ENCODE assay signal across 14 cellular contexts in the genomic region with DNA sequence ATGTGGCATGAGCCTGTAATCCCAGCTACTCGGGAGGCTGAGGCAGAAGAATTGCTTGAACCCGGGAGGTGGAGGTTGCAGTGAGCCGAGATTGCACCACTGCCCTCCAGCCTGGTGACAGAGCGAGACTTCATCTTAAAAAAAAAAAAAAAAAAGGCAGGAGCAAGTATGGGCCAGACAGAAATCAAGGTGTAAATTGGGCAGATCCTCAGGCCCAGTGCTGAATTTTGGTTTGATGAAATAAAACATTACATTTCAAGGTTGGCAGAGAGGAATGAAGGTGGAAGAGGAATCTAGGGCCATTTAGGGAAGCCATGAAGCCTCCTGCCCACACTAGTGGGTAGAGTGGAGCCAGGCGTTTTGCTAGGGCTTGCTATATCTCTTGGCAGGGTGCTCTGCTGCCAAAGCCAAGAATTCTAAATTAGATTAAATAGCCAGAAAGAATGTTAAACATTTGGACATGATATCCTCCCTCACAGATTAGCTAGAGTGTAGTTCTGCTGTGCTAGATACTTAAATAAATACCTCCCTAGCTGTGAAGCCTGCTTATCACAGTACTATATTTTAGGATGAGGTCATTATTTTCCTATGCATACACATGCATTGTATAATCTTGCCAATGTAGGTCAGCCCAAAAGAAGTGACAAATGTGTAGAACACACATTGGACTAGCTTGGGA. TPM values are rescaled to one million over a fixed set of nuclear protein-coding genes. Genes with fewer than 3 reads are reported as not detected.
DNase-seq lines count a peak whose midpoint lies in the region; ATAC-seq, FAIRE-seq and TF ChIP-seq lines count a peak whose summit lies in the region.
"Had no signal": no experiment of that assay in that cellular context is flagged by ENCODE, and none has a peak within 500 bp of the region (broad histone marks: within the 10 kb centered on the region; RNA-seq: fewer than 3 reads in every experiment).

No MANE protein-coding gene starts in this region.

- no peaks in the 10 kb centered on the region for H3K27me3 ChIP-seq in A673 (replicated peaks; ENCODE audit: insufficient read depth, low read depth, low read length, poor library complexity)
- H3K27me3 ChIP-seq in MG63: no peaks in the 10 kb centered on the region
- no peaks in the 10 kb centered on the region for H3K27me3 ChIP-seq in K562 (ENCODE audit: control insufficient read depth in 2 of 2, insufficient read depth in 2 of 2, low read length in 2 of 2)
- H3K27me3 ChIP-seq: neutrophil had no signal

- POLR2A ChIA-PET in A673 (lab: Charles Lee; ENCODE audit: low non-redundant PET) (no interaction called here), K562 (lab: Yijun Ruan, JAX) (interaction anchor here (0.6 to 1.4 kb wide), 2 partner anchors 10 to 221 kb away, joined by 3 to 7 read pairs; no protein-coding TSS in a partner anchor)

- H3K4me1 ChIP-seq in A673 (ENCODE audit: insufficient read depth, low read length, poor library complexity, severe bottlenecking): peaks cover 18% of the 10 kb centered on the region
- H3K4me1 ChIP-seq in K562 (replicated peaks in 1 of 2; ENCODE audit: control insufficient read depth in 2 of 2, insufficient read depth in 2 of 2, low read length in 2 of 2): peaks cover 9 to 13% of the 10 kb centered on the region in 2 experiments; a peak in 3 of 5 replicates
- H3K4me1 ChIP-seq: BE2C had no signal

- peak; percentile 11 for FAIRE-seq in K562 (lab: Jason Lieb, UNC)
- FAIRE-seq: RCC 7860 had no signal

- no peak overlapping the region for H2AFZ ChIP-seq in K562 (ENCODE audit: low read depth, low read length)

- no peak for TF ChIP-seq POLR2A in K562 (conservative IDR thresholded peaks at IDR 0.05)

- no peak for TF ChIP-seq RAD21 in K562 (CRISPR knock-in tag; conservative IDR thresholded peaks at IDR 0.05 in 1 of 2, IDR thresholded peaks at IDR 0.05 in 1 of 2)

- 41% methylated on average over 4 of the region's 5 CpGs for WGBS in K562 (ENCODE audit: insufficient coverage, low coverage, missing lambda C conversion rate)

- no peak overlapping the region for H3K4me2 ChIP-seq in K562 (ENCODE audit: insufficient read depth, low read length)

- TF ChIP-seq EP300 in K562 (IDR thresholded peaks at IDR 0.05; ENCODE audit: low read length): no peak

- intact Hi-C loops in A673 (cut with micrococcal nuclease; ENCODE audit: unreplicated experiment): no loop called here
- intact Hi-C loops in K562 (cut with micrococcal nuclease): no loop called here

- CTCF ChIA-PET in A673 (lab: Charles Lee) (no interaction called here), K562 (lab: Yijun Ruan, JAX; ENCODE audit: low intra/inter-chr PET ratio) (no interaction called here)

- in situ Hi-C loops in K562 (cut with MboI): no loop called here

- no peak overlapping the region for H3K27ac ChIP-seq in A673 (ENCODE audit: low read depth, low read length, poor library complexity, severe bottlenecking)
- H3K27ac ChIP-seq in K562 (ENCODE audit: extremely low read depth, low read depth, low read length): no peak overlapping the region
- H3K27ac ChIP-seq: neutrophil had no signal

- no peaks in the 10 kb centered on the region for H3K79me2 ChIP-seq in K562 (ENCODE audit: control insufficient read depth, insufficient read depth, low read length)

- no peaks in the 10 kb centered on the region for H3K9me3 ChIP-seq in A673 (ENCODE audit: low read depth, low read length, poor library complexity, severe bottlenecking)
- no peaks in the 10 kb centered on the region for H3K9me3 ChIP-seq in MG63
- no peaks in the 10 kb centered on the region for H3K9me3 ChIP-seq in K562 (replicated peaks; ENCODE audit: control insufficient read depth, insufficient read depth, low read depth, low read length)
- H3K9me3 ChIP-seq: BE2C, neutrophil had no signal

- no peak for ATAC-seq in K562
- ATAC-seq in HG03460 (IDR thresholded peaks at IDR 0.05; ENCODE audit: unreplicated experiment): no peak
- ATAC-seq: WTC11 had no signal

- H3K36me3 ChIP-seq in A673 (ENCODE audit: insufficient read depth, low read length, poor library complexity, severe bottlenecking) (no peaks in the 10 kb centered on the region), MG63 (no peaks in the 10 kb centered on the region), K562 (ENCODE audit: control insufficient read depth, insufficient read depth, low read length) (no peaks in the 10 kb centered on the region)
- H3K36me3 ChIP-seq: BE2C, neutrophil had no signal

- H3K9me1 ChIP-seq in K562 (ENCODE audit: control insufficient read depth, insufficient read depth, low read length): no peaks in the 10 kb centered on the region

- no peak overlapping the region for H3K4me3 ChIP-seq in A673 (ENCODE audit: low read depth, low read length, poor library complexity, severe bottlenecking)
- no peak overlapping the region for H3K4me3 ChIP-seq in MG63
- H3K4me3 ChIP-seq in K562: no peak overlapping the region

- no peak overlapping the region for H3K9ac ChIP-seq in K562 (ENCODE audit: insufficient read depth in 1 of 2, low read depth in 2 of 2, low read length in 2 of 2)

- DNase-seq in A673 (ENCODE audit: low spot score) (peak; percentile 76), MG63 (peak; percentile 73), K562 (ENCODE audit: extremely low read depth in 1 of 4, low spot score in 3 of 4) (no peak), left kidney (ENCODE audit: low read depth, low spot score) (peak; percentile 27), GDM1 (lab: John Stamatoyannopoulos, UW) (no peak), HPDE6-E6E7 (ENCODE audit: extremely low spot score) (no peak)
- DNase-seq in activated CD4-positive, alpha-beta T cell treated with anti-CD3 and anti-CD28 coated beads for 48 hours: no peak
- DNase-seq: activated gamma-delta T cell, BE2C, NCI-H1436 treated with DMSO at 0.1 percent for 48 hours had no signal

- no TSS peak for BruUV-seq in A673 (replicated peaks; lab: Mats Ljungman, UMichigan)
- BruUV-seq in K562 (replicated peaks; lab: Mats Ljungman, UMichigan): no TSS peak

- no peak for TF ChIP-seq CTCF in A673 (conservative IDR thresholded peaks at IDR 0.05; ENCODE audit: low read depth, low read length)
- TF ChIP-seq CTCF in K562 (IDR thresholded peaks at IDR 0.05 in 2 of 3, conservative IDR thresholded peaks at IDR 0.05 in 1 of 3; ENCODE audit: insufficient read depth in 2 of 3, low read depth in 1 of 3, low read length in 3 of 3): no peak

- H4K20me1 ChIP-seq in K562 (replicated peaks; ENCODE audit: control insufficient read depth, insufficient read depth, low read length): no peaks in the 10 kb centered on the region

TF ChIP-seq in K562, 482 proteins besides CTCF, POLR2A, EP300 and RAD21 (continues in another document):
- peak; percentile 60 for TF ChIP-seq CBFA2T3 (IDR thresholded peaks at IDR 0.05)
- no peak for TF ChIP-seq ZBTB49 (CRISPR knock-in tag; IDR thresholded peaks at IDR 0.05; ENCODE audit: borderline replicate concordance)
- peak; percentile 24; the same call in 1 of the 2 replicates for TF ChIP-seq CBFA2T2 (conservative IDR thresholded peaks at IDR 0.05)
- peak; percentile 81 for TF ChIP-seq ATF7 (IDR thresholded peaks at IDR 0.05)
- peak; percentile 60; the same call in 1 of the 2 replicates for TF ChIP-seq JUND (IDR thresholded peaks at IDR 0.05; ENCODE audit: borderline replicate concordance, low read depth, low read length)
- peak; percentile 82; the same call in 2 of the 3 replicates for TF ChIP-seq JUND (tag; IDR thresholded peaks at IDR 0.05; ENCODE audit: borderline replicate concordance, low read depth, low read length)
- no peak for TF ChIP-seq NEUROD1 (IDR thresholded peaks at IDR 0.05; ENCODE audit: borderline replicate concordance, low read depth, low read length, partially characterized antibody)

RNA-seq across cellular contexts. Expression of gene LGALS8, which starts 16.6 kb away (rescaled TPM):
- 34.4 and 35.3 TPM in 2 replicates for total RNA-seq in A673 (2021)
- 22.8 and 27.4 TPM in 2 replicates for total RNA-seq in MG63 (2014; rRNA removed; shearing (Covaris generic); ENCODE audit: low replicate concordance)
- total RNA-seq in K562 (2011; cell fraction: chromatin; rRNA removed; ENCODE audit: low replicate concordance): 123 and 174 TPM in 2 replicates
- 65.5 and 71.3 TPM in 2 replicates for total RNA-seq in K562 (2011; cell fraction: nucleolus; rRNA removed)
- 91.4 and 121 TPM in 2 replicates for total RNA-seq in K562 (2011; cell fraction: nucleoplasm; rRNA removed)
- total RNA-seq in K562 (2014; rRNA removed): 47.4 and 57.4 TPM in 2 replicates
- 69.1 and 93.7 TPM in 2 replicates for total RNA-seq in K562 (2014; rRNA removed; fragmentation: Illumina TruSeq; extraction: Trizol)
- total RNA-seq in K562 (2015; rRNA removed; fragmentation: Illumina TruSeq; extraction: Trizol): 66.6 and 74.1 TPM in 2 replicates
- 53.5 and 59.1 TPM in 2 replicates for total RNA-seq in K562 (2021)
- 65.2 and 70.3 TPM in 2 replicates for polyA plus RNA-seq in K562 (2011; rRNA removed)
- 20.6 and 40.3 TPM in 2 replicates for polyA plus RNA-seq in K562 (2011; cell fraction: cytosol; rRNA removed)
- polyA plus RNA-seq in K562 (2011; cell fraction: nucleus; rRNA removed): 190 and 230 TPM in 2 replicates
- polyA plus RNA-seq in K562 (2012): 66.1 and 79.9 TPM in 2 replicates
- polyA plus RNA-seq in K562 (2014; fragmentation: Illumina TruSeq; extraction: Trizol): 69.4 and 79.8 TPM in 2 replicates
- polyA plus RNA-seq in K562 (2014; fragmentation: Nextera tagmentation; extraction: Ambion mirVana): 10 to 100 TPM; 62.7 to 87.7 TPM
- polyA plus RNA-seq in K562 (2014; rRNA removed): 71.0 and 82.8 TPM in 2 replicates
- polyA minus RNA-seq in K562 (2011; rRNA and poly(A)+ RNA removed): 67.2 and 83.5 TPM in 2 replicates
- polyA minus RNA-seq in K562 (2011; cell fraction: cytosol; rRNA and poly(A)+ RNA removed): 24.7 and 31.0 TPM in 2 replicates
- 64.2 and 87.4 TPM in 2 replicates for polyA minus RNA-seq in K562 (2011; cell fraction: nucleus; rRNA and poly(A)+ RNA removed)

Comparison
In these comparisons a context has a peak if more than half of its experiments do, and no peak if none do; other contexts are left out.
1. DNase-seq: peak in A673 (single experiment), MG63 (single experiment) and left kidney (single experiment); none in K562 (0 of 4), GDM1 (single experiment), activated CD4-positive, alpha-beta T cell treated with anti-CD3 and anti-CD28 coated beads for 48 hours (single experiment) and HPDE6-E6E7 (single experiment).